ENCODE assay signal across 8 cellular contexts in genomic region chrX:129925305-129926092, GRCh38. TPM values are rescaled to one million over a fixed set of nuclear protein-coding genes. Genes with fewer than 3 reads are reported as not detected.
DNase-seq lines count a peak whose midpoint lies in the region; ATAC-seq and TF ChIP-seq lines count a peak whose summit lies in the region.

No MANE protein-coding gene starts in this region.

- peak overlapping the region; percentile 22 to 89 (median 63) for H3K27ac Mint-ChIP-seq in CD14-positive monocyte

- ATAC-seq in GM19372 (IDR thresholded peaks at IDR 0.05; ENCODE audit: low read depth, unreplicated experiment) (peak; percentile 68), GM19455 (IDR thresholded peaks at IDR 0.05; ENCODE audit: unreplicated experiment) (no peak)

- DNase-seq in CD14-positive monocyte (ENCODE audit: low spot score) (peak; percentile 65), NCI-H1930 (lab: John Stamatoyannopoulos, UW) (peak; percentile 10 to 49), left kidney (ENCODE audit: low read depth, low spot score) (peak; percentile 84)
- DNase-seq in activated CD4-positive, CD25-positive, alpha-beta regulatory T cell treated with anti-CD3 and anti-CD28 coated beads, Interleukin-2, amount 50 U/mL, for 16 hours (ENCODE audit: low read depth, low spot score) = peak; percentile 36
- DNase-seq in central memory CD4-positive, alpha-beta T cell = peak; percentile 59
- DNase-seq in stimulated activated CD4-positive, alpha-beta T cell treated with anti-CD3 and anti-CD28 coated beads, Interleukin-4, amount 100 ng/mL, for 4 hours = peak; percentile 39 to 50

- peaks cover 14% of the 10 kb centered on the region for H3K4me1 Mint-ChIP-seq in CD14-positive monocyte

- intact Hi-C loops in CD14-positive monocyte (cut with micrococcal nuclease) = loop anchor here (2.0 to 5.0 kb wide), 2 partner anchors 101 to 102 kb away; no protein-coding TSS in a partner anchor

- peak; percentile 59 for TF ChIP-seq CTCF in CD14-positive monocyte (IDR thresholded peaks at IDR 0.05)

- H3K9me3 Mint-ChIP-seq in CD14-positive monocyte = peaks cover 0 to 3% (median 0%) of the 10 kb centered on the region in 7 donors

- no peak overlapping the region for H3K4me3 Mint-ChIP-seq in CD14-positive monocyte

- peaks cover 35 to 47% of the 10 kb centered on the region in 2 donors for H3K36me3 Mint-ChIP-seq in CD14-positive monocyte

- H3K27me3 Mint-ChIP-seq in CD14-positive monocyte (ENCODE audit: low read depth in 3 of 3) = peaks cover 0 to 7% (median 2%) of the 10 kb centered on the region in 3 donors

RNA-seq across cellular contexts. Expression of gene UTP14A, which starts 19.5 kb away (rescaled TPM):
- polyA plus RNA-seq in CD14-positive monocyte = 1 to 10 TPM; 2.9 to 3.8 TPM

RNA-seq across cellular contexts. Expression of gene BCORL1, which starts 56.9 kb away (rescaled TPM):
- under 1 TPM; 0.69 to 0.72 TPM for polyA plus RNA-seq in CD14-positive monocyte

Comparison
In these comparisons a context has a peak if more than half of its experiments do, and no peak if none do; other contexts are left out.
1. DNase-seq: peak in every context shown above with its lines; median percentile 84 in left kidney; 65 in CD14-positive monocyte; 59 in central memory CD4-positive, alpha-beta T cell; 44 in stimulated activated CD4-positive, alpha-beta T cell treated with anti-CD3 and anti-CD28 coated beads, Interleukin-4, amount 100 ng/mL, for 4 hours; 36 in activated CD4-positive, CD25-positive, alpha-beta regulatory T cell treated with anti-CD3 and anti-CD28 coated beads, Interleukin-2, amount 50 U/mL, for 16 hours; 30 in NCI-H1930.